ENCODE assay signal across 1 cellular context in the genomic region with DNA sequence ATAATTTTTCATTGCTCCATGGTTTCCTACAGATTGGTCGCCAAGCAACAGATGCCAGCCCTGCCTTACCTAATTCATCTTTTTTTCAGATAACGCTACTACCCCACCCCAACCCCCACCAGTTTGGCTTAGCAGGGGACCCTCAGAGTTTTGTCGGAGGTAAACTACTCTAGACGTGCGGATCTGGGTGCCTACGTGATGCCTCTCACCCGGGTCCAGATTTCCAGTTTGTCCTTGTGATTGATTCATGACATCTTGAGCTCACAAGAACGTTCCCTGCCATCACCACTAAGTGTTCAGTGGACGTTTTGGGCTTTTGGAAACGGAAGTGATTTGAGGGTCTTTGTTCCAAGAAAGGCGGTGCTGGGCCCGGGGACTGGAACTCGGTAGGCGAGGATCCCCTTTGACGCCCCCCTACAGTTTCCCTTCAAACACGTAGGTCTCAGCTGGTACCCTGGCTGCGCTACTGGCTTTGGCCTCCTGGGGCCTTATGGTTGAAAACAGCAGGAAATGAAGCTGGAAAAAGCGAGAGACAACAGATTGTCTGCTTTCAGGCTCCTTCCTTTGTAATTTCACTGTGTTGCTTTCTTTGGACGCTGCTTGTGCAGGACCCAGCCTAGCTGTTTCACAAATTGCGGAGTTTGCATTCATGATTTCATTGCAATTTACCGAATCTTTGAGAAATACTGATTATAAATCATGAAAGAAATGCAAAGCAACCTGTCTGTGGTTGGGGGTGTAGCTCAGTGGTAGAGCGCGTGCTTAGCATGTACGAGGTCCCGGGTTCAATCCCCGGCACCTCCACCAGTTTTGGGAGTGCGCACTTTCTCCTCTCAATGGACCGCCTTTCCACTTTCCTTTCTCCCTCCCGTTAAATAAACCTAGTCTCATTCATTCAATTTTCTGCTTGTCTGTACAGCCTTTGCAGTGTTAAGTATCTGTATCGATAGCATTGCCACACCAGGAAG.
A peak's percentile ranks its signal among the peaks of the same experiment; 100 is the strongest.
TF ChIP-seq lines count a peak whose summit lies in the region.

No MANE protein-coding gene starts in this region.

TF ChIP-seq in HEK293, 187 proteins besides CTCF, POLR2A, EP300 and RAD21 (continued from another document and continues in another):
- TF ChIP-seq, protein P1, sequence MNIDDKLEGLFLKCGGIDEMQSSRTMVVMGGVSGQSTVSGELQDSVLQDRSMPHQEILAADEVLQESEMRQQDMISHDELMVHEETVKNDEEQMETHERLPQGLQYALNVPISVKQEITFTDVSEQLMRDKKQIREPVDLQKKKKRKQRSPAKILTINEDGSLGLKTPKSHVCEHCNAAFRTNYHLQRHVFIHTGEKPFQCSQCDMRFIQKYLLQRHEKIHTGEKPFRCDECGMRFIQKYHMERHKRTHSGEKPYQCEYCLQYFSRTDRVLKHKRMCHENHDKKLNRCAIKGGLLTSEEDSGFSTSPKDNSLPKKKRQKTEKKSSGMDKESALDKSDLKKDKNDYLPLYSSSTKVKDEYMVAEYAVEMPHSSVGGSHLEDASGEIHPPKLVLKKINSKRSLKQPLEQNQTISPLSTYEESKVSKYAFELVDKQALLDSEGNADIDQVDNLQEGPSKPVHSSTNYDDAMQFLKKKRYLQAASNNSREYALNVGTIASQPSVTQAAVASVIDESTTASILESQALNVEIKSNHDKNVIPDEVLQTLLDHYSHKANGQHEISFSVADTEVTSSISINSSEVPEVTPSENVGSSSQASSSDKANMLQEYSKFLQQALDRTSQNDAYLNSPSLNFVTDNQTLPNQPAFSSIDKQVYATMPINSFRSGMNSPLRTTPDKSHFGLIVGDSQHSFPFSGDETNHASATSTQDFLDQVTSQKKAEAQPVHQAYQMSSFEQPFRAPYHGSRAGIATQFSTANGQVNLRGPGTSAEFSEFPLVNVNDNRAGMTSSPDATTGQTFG (tag by site-specific recombination; IDR thresholded peaks at IDR 0.05; ENCODE audit: borderline replicate concordance) = no peak
- TF ChIP-seq ZNF138 (tag by site-specific recombination; IDR thresholded peaks at IDR 0.05; ENCODE audit: borderline replicate concordance) (no peak), ZNF335 (tag by site-specific recombination; conservative IDR thresholded peaks at IDR 0.05) (peak; percentile 91), HOXD13 (CRISPR knock-in tag; IDR thresholded peaks at IDR 0.05; ENCODE audit: borderline replicate concordance) (no peak), ZNF660 (tag by site-specific recombination; IDR thresholded peaks at IDR 0.05) (peak; percentile 81), ZNF610 (tag by site-specific recombination; IDR thresholded peaks at IDR 0.05; ENCODE audit: borderline replicate concordance) (no peak; the same call in 1 of the 2 replicates), ZNF664 (tag by site-specific recombination; IDR thresholded peaks at IDR 0.05) (no peak), ZNF354C (tag by site-specific recombination; IDR thresholded peaks at IDR 0.05; ENCODE audit: borderline replicate concordance, low read depth) (no peak), ZNF501 (tag by site-specific recombination; IDR thresholded peaks at IDR 0.05) (peak; percentile 88), GLIS1 (tag by site-specific recombination; IDR thresholded peaks at IDR 0.05) (peak; percentile 51; the same call in 1 of the 2 replicates), ZNF776 (tag by site-specific recombination; IDR thresholded peaks at IDR 0.05; ENCODE audit: borderline replicate concordance) (no peak), ZNF558 (tag by site-specific recombination; IDR thresholded peaks at IDR 0.05) (peak; percentile 82; the same call in 1 of the 2 replicates), ZBTB20 (tag by site-specific recombination; IDR thresholded peaks at IDR 0.05) (peak; percentile 63), ZNF426 (tag by site-specific recombination; IDR thresholded peaks at IDR 0.05) (no peak), ZNF155 (tag by site-specific recombination; IDR thresholded peaks at IDR 0.05) (no peak), ZNF830 (tag by site-specific recombination; IDR thresholded peaks at IDR 0.05; ENCODE audit: low read depth) (no peak), ZNF571 (tag by site-specific recombination; IDR thresholded peaks at IDR 0.05) (no peak), HOXC10 (CRISPR knock-in tag; IDR thresholded peaks at IDR 0.05) (no peak), ZNF223 (tag by site-specific recombination; IDR thresholded peaks at IDR 0.05) (no peak), ZNF341 (tag by site-specific recombination; IDR thresholded peaks at IDR 0.05; ENCODE audit: low read depth) (peak; percentile 59), GFI1B (tag by site-specific recombination; IDR thresholded peaks at IDR 0.05) (0 out of 2 replicates have a peak, but pooled peaks have one; percentile 19), ZNF707 (tag by site-specific recombination; IDR thresholded peaks at IDR 0.05) (no peak), ZNF792 (tag by site-specific recombination; IDR thresholded peaks at IDR 0.05) (0 out of 2 replicates have a peak, but pooled peaks have one; percentile 72), TRIM28 (IDR thresholded peaks at IDR 0.05; ENCODE audit: borderline replicate concordance, low read length) (peak; percentile 95), ZNF350 (tag by site-specific recombination; IDR thresholded peaks at IDR 0.05) (no peak), ZNF433 (tag by site-specific recombination; IDR thresholded peaks at IDR 0.05; ENCODE audit: low read depth) (peak; percentile 17; the same call in 1 of the 2 replicates), GLI4 (tag by site-specific recombination; IDR thresholded peaks at IDR 0.05) (no peak), ZNF19 (tag by site-specific recombination; IDR thresholded peaks at IDR 0.05; ENCODE audit: low read depth) (no peak), ZBTB48 (tag by site-specific recombination; IDR thresholded peaks at IDR 0.05) (peak; percentile 75; the same call in 1 of the 2 replicates), ZNF394 (tag by site-specific recombination; IDR thresholded peaks at IDR 0.05; ENCODE audit: borderline replicate concordance) (peak; percentile 65; the same call in 1 of the 2 replicates), ZNF16 (tag by site-specific recombination; IDR thresholded peaks at IDR 0.05; ENCODE audit: low read depth) (no peak), WT1 (tag by site-specific recombination; IDR thresholded peaks at IDR 0.05) (peak; percentile 49; the same call in 1 of the 2 replicates), TCF7L2 (IDR thresholded peaks at IDR 0.05; ENCODE audit: borderline replicate concordance, low read depth, low read length) (no peak), ZNF423 (tag by site-specific recombination; IDR thresholded peaks at IDR 0.05) (peak; percentile 16; the same call in 1 of the 2 replicates), BCL11A (tag by site-specific recombination; IDR thresholded peaks at IDR 0.05; ENCODE audit: low read depth) (no peak), ZNF654 (tag by site-specific recombination; IDR thresholded peaks at IDR 0.05; ENCODE audit: low read depth) (no peak), ZNF514 (tag by site-specific recombination; IDR thresholded peaks at IDR 0.05) (no peak), ZNF747 (tag by site-specific recombination; IDR thresholded peaks at IDR 0.05) (no peak), ZIC2 (tag by site-specific recombination; IDR thresholded peaks at IDR 0.05) (peak; percentile 87), SP7 (tag by site-specific recombination; IDR thresholded peaks at IDR 0.05) (peak; percentile 78)
- TF ChIP-seq, protein P2, sequence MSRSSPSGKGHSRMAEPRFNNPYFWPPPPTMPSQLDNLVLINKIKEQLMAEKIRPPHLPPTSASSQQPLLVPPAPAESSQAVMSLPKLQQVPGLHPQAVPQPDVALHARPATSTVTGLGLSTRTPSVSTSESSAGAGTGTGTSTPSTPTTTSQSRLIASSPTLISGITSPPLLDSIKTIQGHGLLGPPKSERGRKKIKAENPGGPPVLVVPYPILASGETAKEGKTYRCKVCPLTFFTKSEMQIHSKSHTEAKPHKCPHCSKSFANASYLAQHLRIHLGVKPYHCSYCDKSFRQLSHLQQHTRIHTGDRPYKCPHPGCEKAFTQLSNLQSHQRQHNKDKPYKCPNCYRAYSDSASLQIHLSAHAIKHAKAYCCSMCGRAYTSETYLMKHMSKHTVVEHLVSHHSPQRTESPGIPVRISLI (tag by site-specific recombination; IDR thresholded peaks at IDR 0.05) = peak; percentile 71; the same call in 1 of the 2 replicates
- TF ChIP-seq, protein P3, sequence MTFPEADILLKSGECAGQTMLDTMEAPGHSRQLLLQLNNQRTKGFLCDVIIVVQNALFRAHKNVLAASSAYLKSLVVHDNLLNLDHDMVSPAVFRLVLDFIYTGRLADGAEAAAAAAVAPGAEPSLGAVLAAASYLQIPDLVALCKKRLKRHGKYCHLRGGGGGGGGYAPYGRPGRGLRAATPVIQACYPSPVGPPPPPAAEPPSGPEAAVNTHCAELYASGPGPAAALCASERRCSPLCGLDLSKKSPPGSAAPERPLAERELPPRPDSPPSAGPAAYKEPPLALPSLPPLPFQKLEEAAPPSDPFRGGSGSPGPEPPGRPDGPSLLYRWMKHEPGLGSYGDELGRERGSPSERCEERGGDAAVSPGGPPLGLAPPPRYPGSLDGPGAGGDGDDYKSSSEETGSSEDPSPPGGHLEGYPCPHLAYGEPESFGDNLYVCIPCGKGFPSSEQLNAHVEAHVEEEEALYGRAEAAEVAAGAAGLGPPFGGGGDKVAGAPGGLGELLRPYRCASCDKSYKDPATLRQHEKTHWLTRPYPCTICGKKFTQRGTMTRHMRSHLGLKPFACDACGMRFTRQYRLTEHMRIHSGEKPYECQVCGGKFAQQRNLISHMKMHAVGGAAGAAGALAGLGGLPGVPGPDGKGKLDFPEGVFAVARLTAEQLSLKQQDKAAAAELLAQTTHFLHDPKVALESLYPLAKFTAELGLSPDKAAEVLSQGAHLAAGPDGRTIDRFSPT (tag by site-specific recombination; IDR thresholded peaks at IDR 0.05) = no peak
- TF ChIP-seq, protein P4, sequence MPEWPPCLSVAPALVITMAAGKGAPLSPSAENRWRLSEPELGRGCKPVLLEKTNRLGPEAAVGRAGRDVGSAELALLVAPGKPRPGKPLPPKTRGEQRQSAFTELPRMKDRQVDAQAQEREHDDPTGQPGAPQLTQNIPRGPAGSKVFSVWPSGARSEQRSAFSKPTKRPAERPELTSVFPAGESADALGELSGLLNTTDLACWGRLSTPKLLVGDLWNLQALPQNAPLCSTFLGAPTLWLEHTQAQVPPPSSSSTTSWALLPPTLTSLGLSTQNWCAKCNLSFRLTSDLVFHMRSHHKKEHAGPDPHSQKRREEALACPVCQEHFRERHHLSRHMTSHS (tag by site-specific recombination; IDR thresholded peaks at IDR 0.05) = no peak
- TF ChIP-seq, protein P5, sequence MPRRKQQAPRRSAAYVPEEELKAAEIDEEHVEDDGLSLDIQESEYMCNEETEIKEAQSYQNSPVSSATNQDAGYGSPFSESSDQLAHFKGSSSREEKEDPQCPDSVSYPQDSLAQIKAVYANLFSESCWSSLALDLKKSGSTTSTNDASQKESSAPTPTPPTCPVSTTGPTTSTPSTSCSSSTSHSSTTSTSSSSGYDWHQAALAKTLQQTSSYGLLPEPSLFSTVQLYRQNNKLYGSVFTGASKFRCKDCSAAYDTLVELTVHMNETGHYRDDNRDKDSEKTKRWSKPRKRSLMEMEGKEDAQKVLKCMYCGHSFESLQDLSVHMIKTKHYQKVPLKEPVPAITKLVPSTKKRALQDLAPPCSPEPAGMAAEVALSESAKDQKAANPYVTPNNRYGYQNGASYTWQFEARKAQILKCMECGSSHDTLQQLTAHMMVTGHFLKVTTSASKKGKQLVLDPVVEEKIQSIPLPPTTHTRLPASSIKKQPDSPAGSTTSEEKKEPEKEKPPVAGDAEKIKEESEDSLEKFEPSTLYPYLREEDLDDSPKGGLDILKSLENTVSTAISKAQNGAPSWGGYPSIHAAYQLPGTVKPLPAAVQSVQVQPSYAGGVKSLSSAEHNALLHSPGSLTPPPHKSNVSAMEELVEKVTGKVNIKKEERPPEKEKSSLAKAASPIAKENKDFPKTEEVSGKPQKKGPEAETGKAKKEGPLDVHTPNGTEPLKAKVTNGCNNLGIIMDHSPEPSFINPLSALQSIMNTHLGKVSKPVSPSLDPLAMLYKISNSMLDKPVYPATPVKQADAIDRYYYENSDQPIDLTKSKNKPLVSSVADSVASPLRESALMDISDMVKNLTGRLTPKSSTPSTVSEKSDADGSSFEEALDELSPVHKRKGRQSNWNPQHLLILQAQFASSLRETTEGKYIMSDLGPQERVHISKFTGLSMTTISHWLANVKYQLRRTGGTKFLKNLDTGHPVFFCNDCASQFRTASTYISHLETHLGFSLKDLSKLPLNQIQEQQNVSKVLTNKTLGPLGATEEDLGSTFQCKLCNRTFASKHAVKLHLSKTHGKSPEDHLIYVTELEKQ (tag by site-specific recombination; IDR thresholded peaks at IDR 0.05; ENCODE audit: borderline replicate concordance) = peak; percentile 64
- TF ChIP-seq, protein P6, sequence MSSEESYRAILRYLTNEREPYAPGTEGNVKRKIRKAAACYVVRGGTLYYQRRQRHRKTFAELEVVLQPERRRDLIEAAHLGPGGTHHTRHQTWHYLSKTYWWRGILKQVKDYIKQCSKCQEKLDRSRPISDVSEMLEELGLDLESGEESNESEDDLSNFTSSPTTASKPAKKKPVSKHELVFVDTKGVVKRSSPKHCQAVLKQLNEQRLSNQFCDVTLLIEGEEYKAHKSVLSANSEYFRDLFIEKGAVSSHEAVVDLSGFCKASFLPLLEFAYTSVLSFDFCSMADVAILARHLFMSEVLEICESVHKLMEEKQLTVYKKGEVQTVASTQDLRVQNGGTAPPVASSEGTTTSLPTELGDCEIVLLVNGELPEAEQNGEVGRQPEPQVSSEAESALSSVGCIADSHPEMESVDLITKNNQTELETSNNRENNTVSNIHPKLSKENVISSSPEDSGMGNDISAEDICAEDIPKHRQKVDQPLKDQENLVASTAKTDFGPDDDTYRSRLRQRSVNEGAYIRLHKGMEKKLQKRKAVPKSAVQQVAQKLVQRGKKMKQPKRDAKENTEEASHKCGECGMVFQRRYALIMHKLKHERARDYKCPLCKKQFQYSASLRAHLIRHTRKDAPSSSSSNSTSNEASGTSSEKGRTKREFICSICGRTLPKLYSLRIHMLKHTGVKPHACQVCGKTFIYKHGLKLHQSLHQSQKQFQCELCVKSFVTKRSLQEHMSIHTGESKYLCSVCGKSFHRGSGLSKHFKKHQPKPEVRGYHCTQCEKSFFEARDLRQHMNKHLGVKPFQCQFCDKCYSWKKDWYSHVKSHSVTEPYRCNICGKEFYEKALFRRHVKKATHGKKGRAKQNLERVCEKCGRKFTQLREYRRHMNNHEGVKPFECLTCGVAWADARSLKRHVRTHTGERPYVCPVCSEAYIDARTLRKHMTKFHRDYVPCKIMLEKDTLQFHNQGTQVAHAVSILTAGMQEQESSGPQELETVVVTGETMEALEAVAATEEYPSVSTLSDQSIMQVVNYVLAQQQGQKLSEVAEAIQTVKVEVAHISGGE (tag by site-specific recombination; conservative IDR thresholded peaks at IDR 0.05; ENCODE audit: low read depth) = no peak; the same call in 1 of the 2 replicates
- TF ChIP-seq, protein P7, sequence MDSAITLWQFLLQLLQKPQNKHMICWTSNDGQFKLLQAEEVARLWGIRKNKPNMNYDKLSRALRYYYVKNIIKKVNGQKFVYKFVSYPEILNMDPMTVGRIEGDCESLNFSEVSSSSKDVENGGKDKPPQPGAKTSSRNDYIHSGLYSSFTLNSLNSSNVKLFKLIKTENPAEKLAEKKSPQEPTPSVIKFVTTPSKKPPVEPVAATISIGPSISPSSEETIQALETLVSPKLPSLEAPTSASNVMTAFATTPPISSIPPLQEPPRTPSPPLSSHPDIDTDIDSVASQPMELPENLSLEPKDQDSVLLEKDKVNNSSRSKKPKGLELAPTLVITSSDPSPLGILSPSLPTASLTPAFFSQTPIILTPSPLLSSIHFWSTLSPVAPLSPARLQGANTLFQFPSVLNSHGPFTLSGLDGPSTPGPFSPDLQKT (IDR thresholded peaks at IDR 0.05; ENCODE audit: borderline replicate concordance, low read depth, low read length) = no peak
- TF ChIP-seq, protein P8, sequence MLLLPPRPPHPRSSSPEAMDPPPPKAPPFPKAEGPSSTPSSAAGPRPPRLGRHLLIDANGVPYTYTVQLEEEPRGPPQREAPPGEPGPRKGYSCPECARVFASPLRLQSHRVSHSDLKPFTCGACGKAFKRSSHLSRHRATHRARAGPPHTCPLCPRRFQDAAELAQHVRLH (tag by site-specific recombination; IDR thresholded peaks at IDR 0.05) = peak; percentile 85
